In genomic region chr5:10579537-10580521, GRCh38 we compare ENCODE assay signal across 12 cellular contexts. TPM values are rescaled to one million over a fixed set of nuclear protein-coding genes. Genes with fewer than 3 reads are reported as not detected.
A peak's percentile ranks its signal among the peaks of the same experiment; 100 is the strongest.
DNase-seq lines count a peak whose midpoint lies in the region; ATAC-seq, FAIRE-seq and TF ChIP-seq lines count a peak whose summit lies in the region.
"Had no signal": no experiment of that assay in that cellular context is flagged by ENCODE, and none has a peak within 500 bp of the region (broad histone marks: within the 10 kb centered on the region; RNA-seq: fewer than 3 reads in every experiment).

No MANE protein-coding gene starts in this region.

- in situ Hi-C loops in K562 (cut with MboI) = no loop called here
- in situ Hi-C loops in KBM-7 (cut with MboI; ENCODE audit: low pct_unique_long_range_greater_than_20kb, low sequenced_read_pairs) = no loop called here

- TF ChIP-seq RAD21 in K562 (CRISPR knock-in tag; conservative IDR thresholded peaks at IDR 0.05 in 1 of 2, IDR thresholded peaks at IDR 0.05 in 1 of 2) = peak in 1 of 2 experiments; percentile 31; a peak in 1 of 4 replicates

- FAIRE-seq in K562 (lab: Jason Lieb, UNC) = peak; percentile 6
- FAIRE-seq: small intestine had no signal

- H3K9me3 ChIP-seq in K562 (replicated peaks; ENCODE audit: control insufficient read depth, insufficient read depth, low read depth, low read length) = no peaks in the 10 kb centered on the region
- H3K9me3 ChIP-seq in right cardiac atrium (ENCODE audit: control insufficient read depth, low read length) = no peaks in the 10 kb centered on the region

- H3K4me3 ChIP-seq in K562 (no peak overlapping the region), right cardiac atrium (ENCODE audit: low read length) (no peak overlapping the region)

- TF ChIP-seq CTCF in K562 (IDR thresholded peaks at IDR 0.05 in 2 of 3, conservative IDR thresholded peaks at IDR 0.05 in 1 of 3; ENCODE audit: insufficient read depth in 2 of 3, low read depth in 1 of 3, low read length in 3 of 3) = no peak

- no peak overlapping the region for H2AFZ ChIP-seq in K562 (ENCODE audit: low read depth, low read length)

- intact Hi-C loops in K562 (cut with micrococcal nuclease) = no loop called here
- intact Hi-C loops in right cardiac atrium (cut with DNase I) = no loop called here

- no TSS peak for BruUV-seq in K562 (replicated peaks; lab: Mats Ljungman, UMichigan)

- H3K4me2 ChIP-seq in K562 (ENCODE audit: insufficient read depth, low read length) = no peak overlapping the region

- no peaks in the 10 kb centered on the region for H3K36me3 ChIP-seq in K562 (ENCODE audit: control insufficient read depth, insufficient read depth, low read length)

- H4K20me1 ChIP-seq in K562 (replicated peaks; ENCODE audit: control insufficient read depth, insufficient read depth, low read length) = no peaks in the 10 kb centered on the region

- ATAC-seq in GM18499 (IDR thresholded peaks at IDR 0.05; ENCODE audit: insufficient read depth, unreplicated experiment) = peak; percentile 51
- ATAC-seq in GM19452 (IDR thresholded peaks at IDR 0.05; ENCODE audit: unreplicated experiment) = peak; percentile 33
- peak; percentile 32 for ATAC-seq in HG03342 (IDR thresholded peaks at IDR 0.05; ENCODE audit: unreplicated experiment)
- peak; percentile 54 for ATAC-seq in K562
- no peak for ATAC-seq in right cardiac atrium

- 41% methylated on average over 8 of the region's 8 CpGs for WGBS in K562 (ENCODE audit: insufficient coverage, low coverage, missing lambda C conversion rate)
- 89% methylated on average over 8 of the region's 8 CpGs for WGBS in right cardiac atrium

- no peak overlapping the region for H3K9ac ChIP-seq in K562 (ENCODE audit: insufficient read depth in 1 of 2, low read depth in 2 of 2, low read length in 2 of 2)

- no peaks in the 10 kb centered on the region for H3K9me1 ChIP-seq in K562 (ENCODE audit: control insufficient read depth, insufficient read depth, low read length)

- H3K27ac ChIP-seq in K562 (ENCODE audit: extremely low read depth, low read depth, low read length) (no peak overlapping the region), right cardiac atrium (ENCODE audit: low read length) (no peak overlapping the region)
- H3K27ac ChIP-seq: epithelial cell of prostate had no signal

- DNase-seq in K562 (ENCODE audit: extremely low read depth in 1 of 4, low spot score in 3 of 4) = peak in 2 of 4 experiments; percentile 50 to 57
- no peak for DNase-seq in AG20443 (ENCODE audit: low spot score)
- no peak for DNase-seq in right cardiac atrium
- no peak for DNase-seq in KBM-7
- DNase-seq: DMS53; NCI-H1694; small intestine; stimulated activated naive CD4-positive, alpha-beta T cell had no signal

- no peak for TF ChIP-seq EP300 in K562 (IDR thresholded peaks at IDR 0.05; ENCODE audit: low read length)

- H3K79me2 ChIP-seq in K562 (ENCODE audit: control insufficient read depth, insufficient read depth, low read length) = no peaks in the 10 kb centered on the region

- no peak for TF ChIP-seq POLR2A in K562 (conservative IDR thresholded peaks at IDR 0.05)

- POLR2A ChIA-PET in K562 (lab: Yijun Ruan, JAX) = no interaction called here

- peaks cover 10 to 16% of the 10 kb centered on the region in 2 experiments; a peak in 4 of 5 replicates for H3K4me1 ChIP-seq in K562 (replicated peaks in 1 of 2; ENCODE audit: control insufficient read depth in 2 of 2, insufficient read depth in 2 of 2, low read length in 2 of 2)
- H3K4me1 ChIP-seq in right cardiac atrium (ENCODE audit: control insufficient read depth, insufficient read depth, low read length) = peaks cover 12% of the 10 kb centered on the region

- H3K27me3 ChIP-seq in K562 (ENCODE audit: control insufficient read depth in 2 of 2, insufficient read depth in 2 of 2, low read length in 2 of 2) = no peaks in the 10 kb centered on the region
- H3K27me3 ChIP-seq in right cardiac atrium (ENCODE audit: control insufficient read depth, insufficient read depth) = no peaks in the 10 kb centered on the region

- CTCF ChIA-PET in K562 (lab: Yijun Ruan, JAX; ENCODE audit: low intra/inter-chr PET ratio) = no interaction called here

TF ChIP-seq in K562, 482 proteins besides CTCF, POLR2A, EP300 and RAD21 (continues in another document):
- peak; percentile 97 for TF ChIP-seq PKNOX1 (IDR thresholded peaks at IDR 0.05)
- TF ChIP-seq ARID1B (IDR thresholded peaks at IDR 0.05) = 0 out of 2 replicates have a peak, but pooled peaks have one; percentile 23
- TF ChIP-seq PTRF (tag; IDR thresholded peaks at IDR 0.05) = no peak
- TF ChIP-seq GTF2A2 (tag; IDR thresholded peaks at IDR 0.05) = no peak
- no peak for TF ChIP-seq GABPA (tag; conservative IDR thresholded peaks at IDR 0.05; ENCODE audit: low read depth)
- no peak for TF ChIP-seq ATF6 (CRISPR knock-in tag; IDR thresholded peaks at IDR 0.05)
- no peak for TF ChIP-seq SIN3A (IDR thresholded peaks at IDR 0.05; ENCODE audit: borderline replicate concordance in 2 of 2, control insufficient read depth in 1 of 2, low read depth in 2 of 2, low read length in 2 of 2)
- no peak for TF ChIP-seq NCOA1 (IDR thresholded peaks at IDR 0.05; ENCODE audit: low read depth)
- TF ChIP-seq FOXA3 (CRISPR knock-in tag; conservative IDR thresholded peaks at IDR 0.05 in 1 of 2, IDR thresholded peaks at IDR 0.05 in 1 of 2) = no peak
- TF ChIP-seq NCOA6 (IDR thresholded peaks at IDR 0.05) = 0 out of 2 replicates have a peak, but pooled peaks have one; percentile 38
- TF ChIP-seq EP400 (IDR thresholded peaks at IDR 0.05) = no peak
- no peak for TF ChIP-seq KLF1 (tag; IDR thresholded peaks at IDR 0.05)
- TF ChIP-seq HNRNPLL (IDR thresholded peaks at IDR 0.05; ENCODE audit: low read depth, low read length, poor library complexity, severe bottlenecking) = no peak

RNA-seq across cellular contexts. Expression of gene ANKRD33B, which starts 16.0 kb away (rescaled TPM):
- total RNA-seq in K562 (2011; cell fraction: chromatin; rRNA removed; ENCODE audit: low replicate concordance) = 1.3 and 1.7 TPM in 2 replicates
- total RNA-seq in K562 (2011; cell fraction: nucleolus; rRNA removed) = 1.5 and 1.6 TPM in 2 replicates
- total RNA-seq in K562 (2011; cell fraction: nucleoplasm; rRNA removed) = 1.5 and 1.7 TPM in 2 replicates
- total RNA-seq in K562 (2014; rRNA removed) = 0.45 and 0.53 TPM in 2 replicates
- 0.38 and 0.40 TPM in 2 replicates for total RNA-seq in K562 (2014; rRNA removed; fragmentation: Illumina TruSeq; extraction: Trizol)
- total RNA-seq in K562 (2015; rRNA removed; fragmentation: Illumina TruSeq; extraction: Trizol) = 1.5 TPM in 2 replicates
- total RNA-seq in K562 (2021) = 1.3 and 1.7 TPM in 2 replicates
- polyA plus RNA-seq in K562 (2011; rRNA removed) = 0.08 and 0.17 TPM in 2 replicates
- polyA plus RNA-seq in K562 (2011; cell fraction: cytosol; rRNA removed) = 0.15 and 0.21 TPM in 2 replicates
- polyA plus RNA-seq in K562 (2011; cell fraction: nucleus; rRNA removed) = 0.24 and 0.44 TPM in 2 replicates
- polyA plus RNA-seq in K562 (2012) = 1.5 and 3.9 TPM in 2 replicates
- 0.43 and 0.54 TPM in 2 replicates for polyA plus RNA-seq in K562 (2014; fragmentation: Illumina TruSeq; extraction: Trizol)
- under 1 TPM; 0.10 to 0.17 TPM for polyA plus RNA-seq in K562 (2014; fragmentation: Nextera tagmentation; extraction: Ambion mirVana)
- polyA plus RNA-seq in K562 (2014; rRNA removed) = 0.16 and 0.33 TPM in 2 replicates
- 0.36 and 0.67 TPM in 2 replicates for polyA minus RNA-seq in K562 (2011; rRNA and poly(A)+ RNA removed)
- 0.36 and 1.2 TPM in 2 replicates for polyA minus RNA-seq in K562 (2011; cell fraction: cytosol; rRNA and poly(A)+ RNA removed)
- 0.78 and 0.81 TPM in 2 replicates for polyA minus RNA-seq in K562 (2011; cell fraction: nucleus; rRNA and poly(A)+ RNA removed)
- 1 to 10 TPM; 2.2 to 2.7 (median 2.4) TPM for total RNA-seq in right cardiac atrium
- polyA plus RNA-seq in right cardiac atrium = 1.3 TPM

Comparison
In these comparisons a context has a peak if more than half of its experiments do, and no peak if none do; other contexts are left out.
1. ATAC-seq: peak in GM18499 (single experiment), GM19452 (single experiment), HG03342 (single experiment) and K562 (single experiment); none in right cardiac atrium (0 of 2).